Comparison of ENCODE assay signal across 1 cellular context in the genomic region with DNA sequence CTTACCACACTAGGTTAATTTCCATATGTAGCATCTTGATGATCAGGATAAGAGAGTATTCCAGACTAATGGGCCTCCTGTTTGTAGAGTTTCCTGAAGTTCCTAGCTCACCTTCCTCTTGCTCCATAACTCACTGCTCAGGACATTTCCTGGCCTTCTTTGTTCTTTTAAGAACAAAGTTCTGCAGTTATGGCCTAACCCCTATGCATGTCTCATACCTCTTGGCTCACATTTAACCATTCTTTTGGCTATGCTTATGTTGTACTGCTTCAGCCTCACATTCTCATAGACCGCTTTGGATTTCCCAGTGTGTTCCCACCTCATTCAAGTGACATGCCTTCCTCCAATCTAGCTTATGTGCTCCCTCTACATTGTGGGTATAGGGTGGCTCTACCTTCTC.
TF ChIP-seq lines count a peak whose summit lies in the region.

No MANE protein-coding gene starts in this region.

TF ChIP-seq in H1, 55 proteins besides CTCF, POLR2A, EP300 and RAD21:
- no peak for TF ChIP-seq FOSL1 (IDR thresholded peaks at IDR 0.05; ENCODE audit: insufficient read depth, low read depth, low read length)
- no peak for TF ChIP-seq HDAC2 (IDR thresholded peaks at IDR 0.05; ENCODE audit: borderline replicate concordance in 1 of 2, low read depth in 2 of 2, low read length in 2 of 2)
- TF ChIP-seq NANOG (IDR thresholded peaks at IDR 0.05; ENCODE audit: insufficient read depth, low read depth, low read length, poor library complexity, severe bottlenecking): no peak
- no peak for TF ChIP-seq SP4 (IDR thresholded peaks at IDR 0.05; ENCODE audit: low read length)
- no peak for TF ChIP-seq EGR1 (IDR thresholded peaks at IDR 0.05; ENCODE audit: borderline replicate concordance, low read depth, low read length)
- TF ChIP-seq YY1 (IDR thresholded peaks at IDR 0.05; ENCODE audit: low read depth, low read length): no peak
